ENCODE assay signal across 17 cellular contexts in the genomic region with DNA sequence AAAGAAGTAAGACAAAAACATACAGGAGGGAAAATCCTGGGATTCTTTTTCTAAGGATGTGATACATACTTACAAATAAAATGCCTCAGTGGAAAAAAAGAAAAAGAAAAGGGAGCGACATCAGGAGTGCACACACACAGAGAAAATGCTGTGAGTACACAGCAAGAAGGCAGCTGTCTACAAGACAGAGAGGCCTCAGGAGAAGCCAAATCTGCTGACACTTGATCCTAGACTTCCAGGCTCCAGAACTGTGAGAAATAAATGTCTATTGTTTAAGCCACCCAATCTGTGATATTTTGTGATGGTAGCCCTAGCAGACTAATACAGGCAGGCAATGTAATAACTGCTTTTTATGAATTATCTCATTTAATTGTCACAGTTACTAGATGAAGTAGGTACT. TPM values are rescaled to one million over a fixed set of nuclear protein-coding genes. Genes with fewer than 3 reads are reported as not detected.
DNase-seq lines count a peak whose midpoint lies in the region; ATAC-seq and TF ChIP-seq lines count a peak whose summit lies in the region.
"Had no signal": no experiment of that assay in that cellular context is flagged by ENCODE, and none has a peak within 500 bp of the region (broad histone marks: within the 10 kb centered on the region; RNA-seq: fewer than 3 reads in every experiment).

No MANE protein-coding gene starts in this region.

- no peaks in the 10 kb centered on the region for H3K9me2 ChIP-seq in PC-9 (ENCODE audit: insufficient read depth)

- no TSS peak for BruUV-seq in PC-9 (replicated peaks; lab: Mats Ljungman, UMichigan)

- H2AFZ ChIP-seq in PC-9 = no peak overlapping the region

- no peaks in the 10 kb centered on the region for H3F3A ChIP-seq in PC-9 (ENCODE audit: insufficient read depth, low read depth)

- H3K36me3 Mint-ChIP-seq in activated naive CD4-positive, alpha-beta T cell treated with anti-CD3 and anti-CD28 coated beads, Interleukin-2, amount 50 U/mL, for 24 hours = no peaks in the 10 kb centered on the region
- no peaks in the 10 kb centered on the region for H3K36me3 Mint-ChIP-seq in activated naive CD4-positive, alpha-beta T cell treated with anti-CD3 and anti-CD28 coated beads for 36 hours (ENCODE audit: low read depth)
- H3K36me3 Mint-ChIP-seq in glutamatergic neuron (ENCODE audit: unreplicated experiment) = no peaks in the 10 kb centered on the region

- POLR2A ChIA-PET in PC-9 (lab: Charles Lee; ENCODE audit: unreplicated experiment) = no interaction called here

- H3K9me3 ChIP-seq in PC-9 (ENCODE audit: insufficient read depth, low read depth) = no peaks in the 10 kb centered on the region
- H3K9me3 ChIP-seq: BLaER1, Caco-2 had no signal

- no peaks in the 10 kb centered on the region for H3K4me1 ChIP-seq in PC-9 (replicated peaks; ENCODE audit: insufficient read depth)
- H3K4me1 ChIP-seq: BLaER1, Caco-2 had no signal

- H3K4me3 Mint-ChIP-seq in activated naive CD4-positive, alpha-beta T cell treated with anti-CD3 and anti-CD28 coated beads, Interleukin-2, amount 50 U/mL, for 24 hours = no peak overlapping the region
- H3K4me3 Mint-ChIP-seq in activated naive CD4-positive, alpha-beta T cell treated with anti-CD3 and anti-CD28 coated beads for 36 hours = no peak overlapping the region
- no peak overlapping the region for H3K4me3 Mint-ChIP-seq in glutamatergic neuron (ENCODE audit: unreplicated experiment)
- H3K4me3 Mint-ChIP-seq: CD8-positive, alpha-beta memory T cell; H9 had no signal

- TF ChIP-seq CTCF in glutamatergic neuron (IDR thresholded peaks at IDR 0.05; ENCODE audit: partially characterized antibody, unreplicated experiment) (no peak), PC-9 (conservative IDR thresholded peaks at IDR 0.05) (no peak)

- no peak overlapping the region for H3K4me2 ChIP-seq in PC-9
- H3K4me2 ChIP-seq: BLaER1 had no signal

- peak overlapping the region; percentile 31 for H3K27ac Mint-ChIP-seq in activated naive CD4-positive, alpha-beta T cell treated with anti-CD3 and anti-CD28 coated beads, Interleukin-2, amount 50 U/mL, for 24 hours
- H3K27ac Mint-ChIP-seq in activated naive CD4-positive, alpha-beta T cell treated with anti-CD3 and anti-CD28 coated beads for 36 hours = no peak overlapping the region
- peak overlapping the region; percentile 23 for H3K27ac Mint-ChIP-seq in glutamatergic neuron (ENCODE audit: unreplicated experiment)
- H3K27ac Mint-ChIP-seq: CD8-positive, alpha-beta memory T cell; H9 had no signal

- CTCF ChIA-PET in activated naive CD4-positive, alpha-beta T cell treated with anti-CD3 and anti-CD28 coated beads for 36 hours (lab: Charles Lee) = no interaction called here
- CTCF ChIA-PET in PC-9 (lab: Charles Lee) = no interaction called here

- ATAC-seq in GM19395 (IDR thresholded peaks at IDR 0.05; ENCODE audit: unreplicated experiment) = no peak

- H3K4me1 Mint-ChIP-seq in activated naive CD4-positive, alpha-beta T cell treated with anti-CD3 and anti-CD28 coated beads, Interleukin-2, amount 50 U/mL, for 24 hours = no peaks in the 10 kb centered on the region
- no peaks in the 10 kb centered on the region for H3K4me1 Mint-ChIP-seq in activated naive CD4-positive, alpha-beta T cell treated with anti-CD3 and anti-CD28 coated beads for 36 hours (ENCODE audit: low read depth)
- H3K4me1 Mint-ChIP-seq in glutamatergic neuron (ENCODE audit: low read depth, unreplicated experiment) = peaks cover 6% of the 10 kb centered on the region
- H3K4me1 Mint-ChIP-seq: CD8-positive, alpha-beta memory T cell had no signal

- no peaks in the 10 kb centered on the region for H3K27me3 ChIP-seq in PC-9 (ENCODE audit: insufficient read depth, low read depth)
- H3K27me3 ChIP-seq: BLaER1 had no signal

- DNase-seq in NCI-H146 (lab: John Stamatoyannopoulos, UW) (peak; percentile 16), NCI-H146 treated with DMSO at 0.1 percent for 48 hours (lab: John Stamatoyannopoulos, UW; ENCODE audit: unreplicated experiment) (no peak), glutamatergic neuron (no peak), PC-9 (no peak)
- DNase-seq in activated naive CD4-positive, alpha-beta T cell treated with anti-CD3 and anti-CD28 coated beads for 36 hours = no peak
- DNase-seq in stimulated activated CD4-positive, alpha-beta T cell treated with anti-CD3 and anti-CD28 coated beads, Interleukin-4, amount 100 ng/mL, for 24 hours = no peak
- DNase-seq: AML-193; Caco-2; CD8-positive, alpha-beta memory T cell; DND-41; GDM1; GOT3; H9 had no signal

- H3K27me3 Mint-ChIP-seq in activated naive CD4-positive, alpha-beta T cell treated with anti-CD3 and anti-CD28 coated beads, Interleukin-2, amount 50 U/mL, for 24 hours = peaks cover 3% of the 10 kb centered on the region
- peaks cover 5% of the 10 kb centered on the region for H3K27me3 Mint-ChIP-seq in activated naive CD4-positive, alpha-beta T cell treated with anti-CD3 and anti-CD28 coated beads for 36 hours (ENCODE audit: low read depth)
- peaks cover 1% of the 10 kb centered on the region for H3K27me3 Mint-ChIP-seq in glutamatergic neuron (ENCODE audit: unreplicated experiment)

- intact Hi-C loops in activated naive CD4-positive, alpha-beta T cell treated with anti-CD3 and anti-CD28 coated beads for 36 hours (cut with micrococcal nuclease) = no loop called here
- intact Hi-C loops in PC-9 (cut with micrococcal nuclease; ENCODE audit: unreplicated experiment) = no loop called here

- no peaks in the 10 kb centered on the region for H3K9me3 Mint-ChIP-seq in activated naive CD4-positive, alpha-beta T cell treated with anti-CD3 and anti-CD28 coated beads, Interleukin-2, amount 50 U/mL, for 24 hours
- no peaks in the 10 kb centered on the region for H3K9me3 Mint-ChIP-seq in activated naive CD4-positive, alpha-beta T cell treated with anti-CD3 and anti-CD28 coated beads for 36 hours
- peaks cover 2% of the 10 kb centered on the region for H3K9me3 Mint-ChIP-seq in glutamatergic neuron (ENCODE audit: unreplicated experiment)
- H3K9me3 Mint-ChIP-seq: CD8-positive, alpha-beta memory T cell; H9 had no signal

- no peak overlapping the region for H3K27ac ChIP-seq in PC-9
- H3K27ac ChIP-seq: 22Rv1, BLaER1 had no signal

- H3K4me3 ChIP-seq in PC-9 = no peak overlapping the region
- H3K4me3 ChIP-seq: BLaER1 had no signal

- no peaks in the 10 kb centered on the region for H3K36me3 ChIP-seq in PC-9 (ENCODE audit: low read depth)
- H3K36me3 ChIP-seq: BLaER1 had no signal

- no peaks in the 10 kb centered on the region for H3K79me2 ChIP-seq in PC-9 (ENCODE audit: low read depth)

- no peaks in the 10 kb centered on the region for H4K20me1 ChIP-seq in PC-9 (ENCODE audit: insufficient read depth)
- H4K20me1 ChIP-seq: BLaER1 had no signal

RNA-seq across cellular contexts. Expression of a gene that starts 17.0 kb away (rescaled TPM):
- total RNA-seq in activated naive CD4-positive, alpha-beta T cell treated with anti-CD3 and anti-CD28 coated beads for 36 hours = under 1 TPM; 0.17 TPM
- total RNA-seq in glutamatergic neuron (ENCODE audit: unreplicated experiment) = 6.7 TPM
- 10.0 and 10.2 TPM in 2 replicates for total RNA-seq in PC-9 (2021)
